Comparison of ENCODE assay signal across 17 cellular contexts in genomic region chr1:248890549-248891498, GRCh38. TPM values are rescaled to one million over a fixed set of nuclear protein-coding genes. Genes with fewer than 3 reads are reported as not detected.
DNase-seq lines count a peak whose midpoint lies in the region; ATAC-seq, FAIRE-seq and TF ChIP-seq lines count a peak whose summit lies in the region.
"Had no signal": no experiment of that assay in that cellular context is flagged by ENCODE, and none has a peak within 500 bp of the region (broad histone marks: within the 10 kb centered on the region; RNA-seq: fewer than 3 reads in every experiment).

No MANE protein-coding gene starts in this region.

- no peak overlapping the region for H3K9ac ChIP-seq in DND-41 (ENCODE audit: low read depth, low read length)
- H3K9ac ChIP-seq in trophoblast cell (ENCODE audit: low read length) = no peak overlapping the region
- no peak overlapping the region for H3K9ac ChIP-seq in mammary epithelial cell (ENCODE audit: insufficient read depth, low read length)

- no peak overlapping the region for H4K8ac ChIP-seq in trophoblast cell (ENCODE audit: low read depth, low read length)

- no peak overlapping the region for H4K12ac ChIP-seq in trophoblast cell (ENCODE audit: low read depth, low read length)

- dilution Hi-C loops in mammary epithelial cell (cut with HindIII; ENCODE audit: low sequenced_read_pairs) = no loop called here

- H2BK5ac ChIP-seq in trophoblast cell (ENCODE audit: low read depth, low read length, poor library complexity) = no peak overlapping the region

- no peaks in the 10 kb centered on the region for H3K9me3 ChIP-seq in DND-41 (ENCODE audit: insufficient read depth, low read length, severe bottlenecking)
- peaks cover 2% of the 10 kb centered on the region for H3K9me3 ChIP-seq in trophoblast cell (ENCODE audit: insufficient read depth, low read depth, low read length)
- no peaks in the 10 kb centered on the region for H3K9me3 ChIP-seq in mammary epithelial cell (replicated peaks; ENCODE audit: insufficient read depth, low read length)
- H3K9me3 ChIP-seq in BE2C = no peaks in the 10 kb centered on the region
- H3K9me3 ChIP-seq: SJSA1 had no signal

- TF ChIP-seq CTCF in DND-41 (IDR thresholded peaks at IDR 0.05; ENCODE audit: borderline replicate concordance, extremely low read depth, low read length, poor library complexity, severe bottlenecking) (no peak), bronchial epithelial cell (IDR thresholded peaks at IDR 0.05; ENCODE audit: insufficient read depth, low read length, severe bottlenecking) (no peak), mammary epithelial cell (conservative IDR thresholded peaks at IDR 0.05 in 1 of 2, IDR thresholded peaks at IDR 0.05 in 1 of 2; ENCODE audit: extremely low read depth in 1 of 2, insufficient read depth in 1 of 2, low read depth in 1 of 2, low read length in 2 of 2) (no peak), BE2C (IDR thresholded peaks at IDR 0.05; ENCODE audit: low read depth, low read length) (no peak)

- H3K4me1 ChIP-seq in DND-41 (ENCODE audit: insufficient read depth, low read length) = no peaks in the 10 kb centered on the region
- H3K4me1 ChIP-seq in trophoblast cell (ENCODE audit: control insufficient read depth in 1 of 2, insufficient read depth in 2 of 2, low read length in 2 of 2) = no peaks in the 10 kb centered on the region
- no peaks in the 10 kb centered on the region for H3K4me1 ChIP-seq in mammary epithelial cell (ENCODE audit: insufficient read depth, low read length)
- no peaks in the 10 kb centered on the region for H3K4me1 ChIP-seq in BE2C
- H3K4me1 ChIP-seq: SJSA1 had no signal

- no peak overlapping the region for H2BK120ac ChIP-seq in trophoblast cell (ENCODE audit: insufficient read depth, low read length, poor library complexity)

- H2BK12ac ChIP-seq in trophoblast cell (ENCODE audit: low read length) = no peak overlapping the region

- in situ Hi-C loops in mammary epithelial cell (cut with MboI; ENCODE audit: low sequenced_read_pairs in 2 of 2) = no loop called here

- H3K4me2 ChIP-seq in DND-41 (ENCODE audit: insufficient read depth, low read length) (no peak overlapping the region), trophoblast cell (ENCODE audit: low read length) (no peak overlapping the region), mammary epithelial cell (ENCODE audit: insufficient read depth, low read depth, low read length) (no peak overlapping the region)
- H3K4me2 ChIP-seq: PC-9 had no signal

- no TSS peak for BruUV-seq in mammary epithelial cell (replicated peaks; lab: Mats Ljungman, UMichigan)

- DNase-seq in DND-41 = no peak
- peak; percentile 8 for DNase-seq in MV-4-11 (lab: John Stamatoyannopoulos, UW)
- no peak for DNase-seq in bronchial epithelial cell (ENCODE audit: low read depth)
- DNase-seq in trophoblast cell = peak in 1 of 2 donors; percentile 3
- no peak for DNase-seq in LoVo (ENCODE audit: low spot score)
- DNase-seq in mammary epithelial cell = no peak
- no peak for DNase-seq in BE2C
- DNase-seq: AML-193, Calu3, GDM1, GOT3, NCI-H1436 treated with DMSO at 0.1 percent for 48 hours, NCI-H2029 treated with DMSO at 0.1 percent for 48 hours, NCI-H2171 treated with DMSO at 0.1 percent for 48 hours, NCI-H446 treated with DMSO at 0.1 percent for 48 hours, PC-9 had no signal

- CTCF ChIA-PET in mammary epithelial cell (lab: Charles Lee; ENCODE audit: low non-redundant PET) = no interaction called here

- no peak overlapping the region for H4K91ac ChIP-seq in trophoblast cell (ENCODE audit: low read depth, low read length)

- no peaks in the 10 kb centered on the region for H3K36me3 ChIP-seq in DND-41 (ENCODE audit: insufficient read depth, low read length)
- no peaks in the 10 kb centered on the region for H3K36me3 ChIP-seq in bronchial epithelial cell (ENCODE audit: control insufficient read depth, insufficient read depth, low read length)
- no peaks in the 10 kb centered on the region for H3K36me3 ChIP-seq in trophoblast cell (ENCODE audit: control insufficient read depth in 1 of 2, insufficient read depth in 2 of 2, low read length in 2 of 2)
- H3K36me3 ChIP-seq in mammary epithelial cell (ENCODE audit: insufficient read depth, low read length) = no peaks in the 10 kb centered on the region
- H3K36me3 ChIP-seq in BE2C = no peaks in the 10 kb centered on the region
- H3K36me3 ChIP-seq: SJSA1 had no signal

- H3K23ac ChIP-seq in trophoblast cell (ENCODE audit: low read length) = no peak overlapping the region

- no peaks in the 10 kb centered on the region for H3K79me2 ChIP-seq in DND-41 (ENCODE audit: insufficient read depth, low read length)
- no peaks in the 10 kb centered on the region for H3K79me2 ChIP-seq in trophoblast cell (ENCODE audit: control insufficient read depth, insufficient read depth, low read length, poor library complexity)
- no peaks in the 10 kb centered on the region for H3K79me2 ChIP-seq in mammary epithelial cell (ENCODE audit: insufficient read depth, low read length)

- no peaks in the 10 kb centered on the region for H3K79me1 ChIP-seq in trophoblast cell (ENCODE audit: low read length)

- ATAC-seq in DND-41 (ENCODE audit: insufficient read depth, low read depth) = peak; percentile 37; the same call in 1 of the 3 replicates

- WGBS in trophoblast cell (ENCODE audit: extremely low coverage, insufficient coverage, insufficient read length) = 100% methylated on average over 4 of the region's 9 CpGs
- 70% methylated on average over 9 of the region's 9 CpGs for WGBS in mammary epithelial cell (ENCODE audit: low coverage, missing lambda C conversion rate)

- H2AFZ ChIP-seq in DND-41 (ENCODE audit: low read depth, low read length) (no peak overlapping the region), trophoblast cell (ENCODE audit: insufficient read depth, low read length, poor library complexity) (no peak overlapping the region), mammary epithelial cell (ENCODE audit: low read depth, low read length) (no peak overlapping the region)
- H2AFZ ChIP-seq: PC-9 had no signal

- H4K20me1 ChIP-seq in DND-41 (ENCODE audit: insufficient read depth, low read length) (no peaks in the 10 kb centered on the region), mammary epithelial cell (ENCODE audit: insufficient read depth, low read length) (no peaks in the 10 kb centered on the region)

- no peak overlapping the region for H3K27ac ChIP-seq in DND-41 (ENCODE audit: low read length)
- H3K27ac ChIP-seq in trophoblast cell (ENCODE audit: low read depth, low read length) = no peak overlapping the region
- no peak overlapping the region for H3K27ac ChIP-seq in mammary epithelial cell (ENCODE audit: insufficient read depth, low read depth, low read length)
- H3K27ac ChIP-seq: PC-9, SJSA1 had no signal

- H3K14ac ChIP-seq in trophoblast cell (ENCODE audit: low read length) = no peak overlapping the region

- FAIRE-seq in bronchial epithelial cell (lab: Jason Lieb, UNC) = peak; percentile 70

- intact Hi-C loops in mammary epithelial cell (cut with micrococcal nuclease) = no loop called here

- no peak overlapping the region for H3K4ac ChIP-seq in trophoblast cell (ENCODE audit: low read depth, low read length)

- H2AK5ac ChIP-seq in trophoblast cell (ENCODE audit: low read length) = no peak overlapping the region

- no peak overlapping the region for H3K18ac ChIP-seq in trophoblast cell (ENCODE audit: low read length)

- H3K4me3 ChIP-seq in DND-41 (ENCODE audit: low read depth in 1 of 2, low read length in 2 of 2) (no peak overlapping the region), bronchial epithelial cell (ENCODE audit: low read depth, low read length) (no peak overlapping the region), trophoblast cell (ENCODE audit: low read depth, low read length) (peak overlapping the region; percentile 52), mammary epithelial cell (replicated peaks in 1 of 3; ENCODE audit: insufficient read depth in 1 of 3, low read depth in 2 of 3, low read length in 3 of 3) (no peak overlapping the region), BE2C (ENCODE audit: low read depth, low read length) (no peak overlapping the region)
- H3K4me3 ChIP-seq: PC-9, SJSA1 had no signal

- H3K27me3 ChIP-seq in DND-41 (ENCODE audit: insufficient read depth, low read length, poor library complexity) (peaks cover 3% of the 10 kb centered on the region), bronchial epithelial cell (ENCODE audit: control insufficient read depth, insufficient read depth, low read length) (peaks cover 2% of the 10 kb centered on the region), trophoblast cell (ENCODE audit: insufficient read depth, low read length) (no peaks in the 10 kb centered on the region), mammary epithelial cell (ENCODE audit: insufficient read depth, low read length) (no peaks in the 10 kb centered on the region), BE2C (no peaks in the 10 kb centered on the region)
- H3K27me3 ChIP-seq: SJSA1 had no signal

RNA-seq across cellular contexts. Expression of gene PGBD2, which starts 15.2 kb away (rescaled TPM):
- total RNA-seq in bronchial epithelial cell (5.9 and 7.4 TPM in 2 replicates), mammary epithelial cell (1 to 10 TPM; 3.8 to 4.2 TPM)
- polyA plus RNA-seq in trophoblast cell (2013) = 4.0 and 4.3 TPM in 2 replicates
- 3.9 TPM for polyA plus RNA-seq in mammary epithelial cell
- not detected for polyA minus RNA-seq in mammary epithelial cell
- 4.1 TPM for polyA plus RNA-seq in BE2C (2012; ENCODE audit: insufficient read depth, insufficient read length, low read depth)

RNA-seq across cellular contexts. Expression of gene ZNF692, which starts 31.9 kb away (rescaled TPM):
- 19.7 and 22.7 TPM in 2 replicates for total RNA-seq in bronchial epithelial cell
- polyA plus RNA-seq in trophoblast cell (2013) = 23.6 and 24.7 TPM in 2 replicates
- 10 to 100 TPM in 1 of 2 donors, 1 to 10 TPM in 1; 9.0 to 39.9 TPM for total RNA-seq in mammary epithelial cell
- polyA plus RNA-seq in mammary epithelial cell = 27.9 TPM
- polyA minus RNA-seq in mammary epithelial cell = 21.7 TPM
- polyA plus RNA-seq in BE2C (2012; ENCODE audit: insufficient read depth, insufficient read length, low read depth) = 68.6 TPM

RNA-seq across cellular contexts. Expression of gene ZNF672, which starts 52.8 kb away (rescaled TPM):
- total RNA-seq in bronchial epithelial cell = 15.3 and 18.8 TPM in 2 replicates
- polyA plus RNA-seq in trophoblast cell (2013) = 40.2 and 42.1 TPM in 2 replicates
- total RNA-seq in mammary epithelial cell = 10 to 100 TPM; 20.5 to 22.5 TPM
- polyA plus RNA-seq in mammary epithelial cell = 21.6 TPM
- polyA minus RNA-seq in mammary epithelial cell = 27.4 TPM
- 26.8 TPM for polyA plus RNA-seq in BE2C (2012; ENCODE audit: insufficient read depth, insufficient read length, low read depth)
